ENCODE assay signal across 15 cellular contexts in the genomic region with DNA sequence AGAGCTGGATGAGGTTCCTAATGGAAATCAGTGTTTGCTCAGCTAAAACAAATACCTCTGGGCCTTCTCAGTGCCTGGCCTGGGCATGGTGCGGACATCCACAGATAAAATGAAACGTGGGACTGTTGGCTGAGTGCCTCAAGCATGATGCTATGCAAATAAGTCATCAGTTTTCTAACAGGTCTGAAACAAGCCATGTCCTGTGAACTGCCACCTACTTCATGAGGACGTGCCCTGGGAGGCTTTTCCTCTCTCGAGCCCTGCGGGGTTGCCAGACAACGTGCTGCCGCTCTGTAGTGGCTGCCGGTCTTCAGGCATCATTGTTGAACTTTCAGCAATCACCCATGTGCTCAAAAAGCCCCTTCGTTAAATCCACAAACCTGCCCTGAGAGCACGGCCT.
"Had no signal": no experiment of that assay in that cellular context is flagged by ENCODE, and none has a peak within 500 bp of the region (broad histone marks: within the 10 kb centered on the region; RNA-seq: fewer than 3 reads in every experiment).

No MANE protein-coding gene starts in this region.

- H3K36me3 ChIP-seq: brain microvascular endothelial cell, esophagus squamous epithelium, ovary had no signal

- DNase-seq: activated CD4-positive, alpha-beta T cell treated with anti-CD3 and anti-CD28 coated beads, Interleukin-2, amount 50 U/mL, for 1 hour; activated CD8-positive, alpha-beta memory T cell treated with anti-CD3 and anti-CD28 coated beads for 24 hours; activated naive CD4-positive, alpha-beta T cell; activated naive CD8-positive, alpha-beta T cell treated with anti-CD3 and anti-CD28 coated beads, Interleukin-2, amount 10 ng/mL, durations not matched to agents 7 days and 5 days; brain microvascular endothelial cell; cortex of kidney; effector CD4-positive, alpha-beta T cell; esophagus squamous epithelium; islet precursor cell; ovary; stimulated activated CD4-positive, alpha-beta T cell treated with anti-CD3 and anti-CD28 coated beads, Interleukin-12 subunit alpha, Interleukin-12 subunit beta, amount 100 ng/mL, for 4 hours had no signal

- H3K4me1 ChIP-seq: esophagus squamous epithelium had no signal

- H3K4me1 Mint-ChIP-seq: activated naive CD8-positive, alpha-beta T cell treated with anti-CD3 and anti-CD28 coated beads, Interleukin-2, amount 10 ng/mL, durations not matched to agents 7 days and 5 days; central memory CD8-positive, alpha-beta T cell; stimulated activated effector memory CD8-positive, alpha-beta T cell treated with anti-CD3 and anti-CD28 coated beads, Interleukin-12 subunit alpha, Interleukin-12 subunit beta, amount 100 ng/mL, for 72 hours had no signal

- H3K27me3 ChIP-seq: brain microvascular endothelial cell, esophagus squamous epithelium, hepatocyte, ovary had no signal

- H3K4me3 Mint-ChIP-seq: activated naive CD8-positive, alpha-beta T cell treated with anti-CD3 and anti-CD28 coated beads, Interleukin-2, amount 10 ng/mL, durations not matched to agents 7 days and 5 days; central memory CD8-positive, alpha-beta T cell; neural crest cell; stimulated activated effector memory CD8-positive, alpha-beta T cell treated with anti-CD3 and anti-CD28 coated beads, Interleukin-12 subunit alpha, Interleukin-12 subunit beta, amount 100 ng/mL, for 72 hours had no signal

- H3K9me3 ChIP-seq: esophagus squamous epithelium, ovary had no signal

- H3K27ac Mint-ChIP-seq: activated naive CD8-positive, alpha-beta T cell treated with anti-CD3 and anti-CD28 coated beads, Interleukin-2, amount 10 ng/mL, durations not matched to agents 7 days and 5 days; stimulated activated effector memory CD8-positive, alpha-beta T cell treated with anti-CD3 and anti-CD28 coated beads, Interleukin-12 subunit alpha, Interleukin-12 subunit beta, amount 100 ng/mL, for 72 hours had no signal

- H3K4me3 ChIP-seq: esophagus squamous epithelium, hepatocyte, ovary had no signal

- H3K27ac ChIP-seq: brain microvascular endothelial cell, esophagus squamous epithelium, hepatocyte, ovary had no signal

- H3K27me3 Mint-ChIP-seq: activated naive CD8-positive, alpha-beta T cell treated with anti-CD3 and anti-CD28 coated beads, Interleukin-2, amount 10 ng/mL, durations not matched to agents 7 days and 5 days; central memory CD8-positive, alpha-beta T cell had no signal

- H3K36me3 Mint-ChIP-seq: activated naive CD8-positive, alpha-beta T cell treated with anti-CD3 and anti-CD28 coated beads, Interleukin-2, amount 10 ng/mL, durations not matched to agents 7 days and 5 days; stimulated activated effector memory CD8-positive, alpha-beta T cell treated with anti-CD3 and anti-CD28 coated beads, Interleukin-12 subunit alpha, Interleukin-12 subunit beta, amount 100 ng/mL, for 72 hours had no signal
